In genomic region chr7:79513271-79513670, GRCh38 we compare ENCODE assay signal across 17 cellular contexts.
"Had no signal": no experiment of that assay in that cellular context is flagged by ENCODE, and none has a peak within 500 bp of the region (broad histone marks: within the 10 kb centered on the region; RNA-seq: fewer than 3 reads in every experiment).

No MANE protein-coding gene starts in this region.

- H3K4me1 Mint-ChIP-seq: naive thymus-derived CD8-positive, alpha-beta T cell; stimulated activated memory B cell treated with anti-CD40 and anti-IgM and Interleukin-4, amounts not matched to agents 10 μg/mL and 1 μg/mL and 100 μg/mL, for 72 hours; stimulated activated naive CD8-positive, alpha-beta T cell treated with anti-CD3 and anti-CD28 coated beads, Interleukin-15, amount 100 ng/mL, for 72 hours had no signal

- H3K9me3 Mint-ChIP-seq: neural crest cell; stimulated activated naive CD8-positive, alpha-beta T cell treated with anti-CD3 and anti-CD28 coated beads, Interleukin-15, amount 100 ng/mL, for 72 hours had no signal

- H3K27ac ChIP-seq: esophagus squamous epithelium, foreskin keratinocyte, heart left ventricle, spleen had no signal

- H3K4me3 Mint-ChIP-seq: dendritic cell treated with granulocyte-macrophage colony-stimulating factor and Interleukin-4, amounts not matched to agents 40 ng/mL and 50 ng/mL, for 4 days; naive thymus-derived CD8-positive, alpha-beta T cell; neural crest cell; stimulated activated memory B cell treated with anti-CD40 and anti-IgM and Interleukin-4, amounts not matched to agents 10 μg/mL and 1 μg/mL and 100 μg/mL, for 72 hours; stimulated activated naive CD8-positive, alpha-beta T cell treated with anti-CD3 and anti-CD28 coated beads, Interleukin-15, amount 100 ng/mL, for 72 hours had no signal

- H3K9me3 ChIP-seq: esophagus squamous epithelium, heart left ventricle, mucosa of descending colon had no signal

- H3K36me3 ChIP-seq: esophagus squamous epithelium, heart left ventricle, spleen had no signal

- DNase-seq: esophagus squamous epithelium; foreskin keratinocyte; heart left ventricle; hippocampal formation; kidney glomerular epithelial cell; mucosa of descending colon; naive thymus-derived CD8-positive, alpha-beta T cell; posterior cingulate gyrus; spleen; stimulated activated CD4-positive, alpha-beta T cell treated with anti-CD3 and anti-CD28 coated beads, Interleukin-15, amount 100 ng/mL, for 24 hours; stimulated activated CD4-positive, alpha-beta T cell treated with anti-CD3 and anti-CD28 coated beads, Interleukin-1b, Interleukin-23, amount 100 ng/mL, for 48 hours; stimulated activated CD4-positive, alpha-beta T cell treated with anti-CD3 and anti-CD28 coated beads, Interleukin-4, amount 100 ng/mL, for 24 hours; stimulated activated naive CD8-positive, alpha-beta T cell treated with anti-CD3 and anti-CD28 coated beads, Interleukin-15, amount 100 ng/mL, for 72 hours; trophoblast cell had no signal

- H3K36me3 Mint-ChIP-seq: naive thymus-derived CD8-positive, alpha-beta T cell; stimulated activated memory B cell treated with anti-CD40 and anti-IgM and Interleukin-4, amounts not matched to agents 10 μg/mL and 1 μg/mL and 100 μg/mL, for 72 hours had no signal

- H3K4me1 ChIP-seq: esophagus squamous epithelium, foreskin keratinocyte, heart left ventricle, spleen had no signal

- H3K27me3 ChIP-seq: esophagus squamous epithelium, foreskin keratinocyte, heart left ventricle, spleen had no signal

- H3K27ac Mint-ChIP-seq: dendritic cell treated with granulocyte-macrophage colony-stimulating factor and Interleukin-4, amounts not matched to agents 40 ng/mL and 50 ng/mL, for 4 days; naive thymus-derived CD8-positive, alpha-beta T cell; stimulated activated memory B cell treated with anti-CD40 and anti-IgM and Interleukin-4, amounts not matched to agents 10 μg/mL and 1 μg/mL and 100 μg/mL, for 72 hours; stimulated activated naive CD8-positive, alpha-beta T cell treated with anti-CD3 and anti-CD28 coated beads, Interleukin-15, amount 100 ng/mL, for 72 hours had no signal

- H3K4me3 ChIP-seq: esophagus squamous epithelium, heart left ventricle, mucosa of descending colon, spleen had no signal

- H3K27me3 Mint-ChIP-seq: dendritic cell treated with granulocyte-macrophage colony-stimulating factor and Interleukin-4, amounts not matched to agents 40 ng/mL and 50 ng/mL, for 4 days; stimulated activated memory B cell treated with anti-CD40 and anti-IgM and Interleukin-4, amounts not matched to agents 10 μg/mL and 1 μg/mL and 100 μg/mL, for 72 hours; stimulated activated naive CD8-positive, alpha-beta T cell treated with anti-CD3 and anti-CD28 coated beads, Interleukin-15, amount 100 ng/mL, for 72 hours had no signal
